Comparison of ENCODE assay signal across 13 cellular contexts in genomic region chr6:155778336-155778735, GRCh38.
DNase-seq lines count a peak whose midpoint lies in the region; ATAC-seq and TF ChIP-seq lines count a peak whose summit lies in the region.
"Had no signal": no experiment of that assay in that cellular context is flagged by ENCODE, and none has a peak within 500 bp of the region (broad histone marks: within the 10 kb centered on the region; RNA-seq: fewer than 3 reads in every experiment).

No MANE protein-coding gene starts in this region.

- intact Hi-C loops in A673 (cut with micrococcal nuclease; ENCODE audit: unreplicated experiment) (no loop called here), upper lobe of right lung (cut with DNase I) (no loop called here)

- POLR2A ChIA-PET in A673 (lab: Charles Lee; ENCODE audit: low non-redundant PET), result no interaction called here

- ATAC-seq in upper lobe of right lung, result no peak
- no peak for ATAC-seq in GM21526 (IDR thresholded peaks at IDR 0.05; ENCODE audit: low FRiP score, unreplicated experiment)

- BruUV-seq in A673 (replicated peaks; lab: Mats Ljungman, UMichigan), result no TSS peak

- no peaks in the 10 kb centered on the region for H3K9me3 ChIP-seq in A673 (ENCODE audit: low read depth, low read length, poor library complexity, severe bottlenecking)
- no peaks in the 10 kb centered on the region for H3K9me3 ChIP-seq in upper lobe of right lung
- H3K9me3 ChIP-seq: BLaER1 treated with 17β-estradiol and CSF1 and Interleukin-3, amounts not matched to agents 10 nM and 100 nM had no signal

- no peak for TF ChIP-seq CTCF in A673 (conservative IDR thresholded peaks at IDR 0.05; ENCODE audit: low read depth, low read length)
- TF ChIP-seq CTCF in retinal pigment epithelial cell (conservative IDR thresholded peaks at IDR 0.05; ENCODE audit: low read depth, low read length), result no peak
- no peak for TF ChIP-seq CTCF in upper lobe of right lung (IDR thresholded peaks at IDR 0.05)

- CTCF ChIA-PET in A673 (lab: Charles Lee), result no interaction called here

- H3K27ac ChIP-seq in A673 (ENCODE audit: low read depth, low read length, poor library complexity, severe bottlenecking) (no peak overlapping the region), upper lobe of right lung (no peak overlapping the region)
- H3K27ac ChIP-seq: 22Rv1; BLaER1 treated with 17β-estradiol and CSF1 and Interleukin-3, amounts not matched to agents 10 nM and 100 nM had no signal

- DNase-seq in A673 (ENCODE audit: low spot score) (peak; percentile 18), LHCN-M2 (ENCODE audit: low read depth) (peak; percentile 6), dermis blood vessel endothelial cell (peak; percentile 12), retinal pigment epithelial cell (ENCODE audit: low read depth) (peak; percentile 39), NCI-H510A (lab: John Stamatoyannopoulos, UW) (no peak), upper lobe of right lung (no peak)
- no peak for DNase-seq in activated naive CD4-positive, alpha-beta T cell (lab: John Stamatoyannopoulos, UW)
- DNase-seq: CD4-positive, CD25-positive, alpha-beta regulatory T cell; DMS53; GF-D8 had no signal

- H3K4me3 ChIP-seq in A673 (ENCODE audit: low read depth, low read length, poor library complexity, severe bottlenecking), result no peak overlapping the region
- no peak overlapping the region for H3K4me3 ChIP-seq in retinal pigment epithelial cell (ENCODE audit: low read length)
- H3K4me3 ChIP-seq in upper lobe of right lung, result no peak overlapping the region
- H3K4me3 ChIP-seq: BLaER1 treated with 17β-estradiol and CSF1 and Interleukin-3, amounts not matched to agents 10 nM and 100 nM had no signal

- H3K27me3 ChIP-seq in A673 (replicated peaks; ENCODE audit: insufficient read depth, low read depth, low read length, poor library complexity) (no peaks in the 10 kb centered on the region), upper lobe of right lung (no peaks in the 10 kb centered on the region)
- H3K27me3 ChIP-seq: BLaER1 treated with 17β-estradiol and CSF1 and Interleukin-3, amounts not matched to agents 10 nM and 100 nM had no signal

- H3K4me1 ChIP-seq in A673 (ENCODE audit: insufficient read depth, low read length, poor library complexity, severe bottlenecking), result peaks cover 7% of the 10 kb centered on the region
- H3K4me1 ChIP-seq in upper lobe of right lung, result no peaks in the 10 kb centered on the region

- H3K36me3 ChIP-seq in A673 (ENCODE audit: insufficient read depth, low read length, poor library complexity, severe bottlenecking), result no peaks in the 10 kb centered on the region
- H3K36me3 ChIP-seq in upper lobe of right lung, result no peaks in the 10 kb centered on the region
- H3K36me3 ChIP-seq: BLaER1 treated with 17β-estradiol and CSF1 and Interleukin-3, amounts not matched to agents 10 nM and 100 nM had no signal

Comparison
In these comparisons a context has a peak if more than half of its experiments do, and no peak if none do; other contexts are left out.
1. DNase-seq: peak in A673 (single experiment), LHCN-M2 (single experiment), dermis blood vessel endothelial cell (single experiment) and retinal pigment epithelial cell (single experiment); none in activated naive CD4-positive, alpha-beta T cell (0 of 4), NCI-H510A (single experiment) and upper lobe of right lung (single experiment).